In the genomic region with DNA sequence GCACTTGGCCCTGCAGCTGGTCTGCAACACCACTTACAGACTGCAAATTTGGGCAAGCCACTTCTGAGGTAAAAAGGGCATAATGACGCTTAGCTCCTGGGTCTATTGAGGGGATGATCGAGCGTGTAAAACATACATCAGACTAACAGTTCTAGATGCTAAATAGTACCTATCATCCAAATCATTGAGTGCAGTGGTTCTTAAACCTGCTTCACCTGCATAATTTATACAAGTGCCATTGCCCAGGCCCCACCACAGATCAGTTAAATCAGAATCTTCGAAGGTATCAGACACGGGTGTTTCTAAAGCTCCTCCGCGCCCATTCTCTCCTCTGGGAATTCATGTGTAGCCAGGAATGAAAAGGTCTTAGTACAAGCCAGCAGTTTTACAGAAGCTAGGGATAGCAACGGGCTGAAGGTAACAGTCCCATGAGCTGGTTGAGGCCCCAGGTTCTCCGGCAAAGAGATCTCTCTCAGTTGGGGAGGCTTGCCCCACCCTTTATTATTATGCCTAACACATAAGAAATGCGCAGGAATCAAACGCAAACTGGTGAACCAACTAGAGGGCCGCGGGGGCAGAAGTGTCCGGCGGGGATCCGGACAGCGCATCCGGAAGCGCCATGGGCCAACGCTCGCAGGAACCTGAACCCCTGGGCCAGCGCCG, we compare ENCODE assay signal across 8 cellular contexts. TPM values are rescaled to one million over a fixed set of nuclear protein-coding genes. Genes with fewer than 3 reads are reported as not detected.
DNase-seq lines count a peak whose midpoint lies in the region; ATAC-seq and TF ChIP-seq lines count a peak whose summit lies in the region.

No MANE protein-coding gene starts in this region.

- peaks cover 20% of the 10 kb centered on the region for H3K79me2 ChIP-seq in hepatocyte

- TF ChIP-seq CTCF in hepatocyte (IDR thresholded peaks at IDR 0.05; ENCODE audit: poor library complexity), result no peak

- H3K4me1 Mint-ChIP-seq in T-helper 17 cell, result peaks cover 35% of the 10 kb centered on the region
- H3K4me1 Mint-ChIP-seq in stimulated activated memory B cell treated with anti-CD40 and anti-IgM and Interleukin-4, amounts not matched to agents 10 μg/mL and 1 μg/mL and 100 μg/mL, for 72 hours, result peaks cover 38% of the 10 kb centered on the region

- DNase-seq in NCI-H2227 (lab: John Stamatoyannopoulos, UW; ENCODE audit: unreplicated experiment) (peak; percentile 42), NCI-H2227 treated with DMSO at 0.1 percent for 48 hours (lab: John Stamatoyannopoulos, UW) (no peak), T-helper 17 cell (no peak), hepatocyte (ENCODE audit: low spot score) (no peak), NCI-H510A (lab: John Stamatoyannopoulos, UW) (no peak), NCI-H345 (lab: John Stamatoyannopoulos, UW) (no peak)

- peak overlapping the region; percentile 100 for H3K4me3 Mint-ChIP-seq in T-helper 17 cell
- H3K4me3 Mint-ChIP-seq in stimulated activated memory B cell treated with anti-CD40 and anti-IgM and Interleukin-4, amounts not matched to agents 10 μg/mL and 1 μg/mL and 100 μg/mL, for 72 hours, result peak overlapping the region; percentile 100

- H3K4me3 ChIP-seq in hepatocyte, result peak overlapping the region; percentile 25

- peak overlapping the region; percentile 90 for H3K27ac ChIP-seq in hepatocyte

- H3K27ac Mint-ChIP-seq in T-helper 17 cell, result peak overlapping the region; percentile 100
- peak overlapping the region; percentile 100 for H3K27ac Mint-ChIP-seq in stimulated activated memory B cell treated with anti-CD40 and anti-IgM and Interleukin-4, amounts not matched to agents 10 μg/mL and 1 μg/mL and 100 μg/mL, for 72 hours

- H3K9me3 Mint-ChIP-seq in stimulated activated memory B cell treated with anti-CD40 and anti-IgM and Interleukin-4, amounts not matched to agents 10 μg/mL and 1 μg/mL and 100 μg/mL, for 72 hours, result no peaks in the 10 kb centered on the region

- peaks cover 5% of the 10 kb centered on the region for H4K20me1 ChIP-seq in hepatocyte (ENCODE audit: insufficient read depth, poor library complexity, severe bottlenecking)

- no peaks in the 10 kb centered on the region for H3K27me3 Mint-ChIP-seq in T-helper 17 cell
- H3K27me3 Mint-ChIP-seq in stimulated activated memory B cell treated with anti-CD40 and anti-IgM and Interleukin-4, amounts not matched to agents 10 μg/mL and 1 μg/mL and 100 μg/mL, for 72 hours, result no peaks in the 10 kb centered on the region

- WGBS in hepatocyte (ENCODE audit: low lambda C conversion rate, missing lambda C conversion rate), result 15% methylated on average over 23 of the region's 23 CpGs

- H2AFZ ChIP-seq in hepatocyte, result peak overlapping the region; percentile 48

- H3K27me3 ChIP-seq in hepatocyte, result no peaks in the 10 kb centered on the region

- ATAC-seq in HG02852 (IDR thresholded peaks at IDR 0.05; ENCODE audit: unreplicated experiment) (peak; percentile 45), T-helper 17 cell (peak; percentile 35)
- ATAC-seq in stimulated activated memory B cell treated with anti-CD40 and anti-IgM and Interleukin-4, amounts not matched to agents 10 μg/mL and 1 μg/mL and 100 μg/mL, for 72 hours, result peak; percentile 57

- H3K9me3 ChIP-seq in T-helper 17 cell (ENCODE audit: control insufficient read depth, low read length, poor library complexity, severe bottlenecking) (no peaks in the 10 kb centered on the region), hepatocyte (ENCODE audit: low read depth) (no peaks in the 10 kb centered on the region)

- H3K9me2 ChIP-seq in hepatocyte (replicated peaks; ENCODE audit: insufficient read depth), result no peaks in the 10 kb centered on the region

- H3K36me3 ChIP-seq in hepatocyte (replicated peaks; ENCODE audit: insufficient read depth, low read depth), result no peaks in the 10 kb centered on the region

- H3K4me2 ChIP-seq in hepatocyte, result peak overlapping the region; percentile 81

- H3K4me1 ChIP-seq in hepatocyte (ENCODE audit: insufficient read depth), result peaks cover 9% of the 10 kb centered on the region

- H3K36me3 Mint-ChIP-seq in T-helper 17 cell (ENCODE audit: low read depth), result peaks cover 5% of the 10 kb centered on the region
- peaks cover 9% of the 10 kb centered on the region for H3K36me3 Mint-ChIP-seq in stimulated activated memory B cell treated with anti-CD40 and anti-IgM and Interleukin-4, amounts not matched to agents 10 μg/mL and 1 μg/mL and 100 μg/mL, for 72 hours

RNA-seq across cellular contexts. Expression of a gene that starts 0.7 kb away (rescaled TPM):
- total RNA-seq in T-helper 17 cell (10 to 100 TPM; 42.8 to 43.3 TPM), hepatocyte (139 and 159 TPM in 2 replicates)
- polyA plus RNA-seq in hepatocyte, result 250 and 256 TPM in 2 replicates

RNA-seq across cellular contexts. Expression of a gene that starts 7.7 kb away (rescaled TPM):
- total RNA-seq in T-helper 17 cell, result 1 to 10 TPM; 6.4 to 7.7 TPM
- 20.1 and 25.7 TPM in 2 replicates for total RNA-seq in hepatocyte
- polyA plus RNA-seq in hepatocyte, result 64.6 and 67.9 TPM in 2 replicates

RNA-seq across cellular contexts. Expression of a gene that starts 10.6 kb away (rescaled TPM):
- 10 to 100 TPM; 38.2 to 39.5 TPM for total RNA-seq in T-helper 17 cell
- 2.1 and 2.7 TPM in 2 replicates for total RNA-seq in hepatocyte
- polyA plus RNA-seq in hepatocyte, result 36.1 TPM in 2 replicates

RNA-seq across cellular contexts. Expression of a gene that starts 17.0 kb away (rescaled TPM):
- total RNA-seq in T-helper 17 cell, result 10 to 100 TPM; 31.2 to 37.3 TPM
- total RNA-seq in hepatocyte, result 21.6 and 23.1 TPM in 2 replicates
- polyA plus RNA-seq in hepatocyte, result 28.3 and 28.4 TPM in 2 replicates

RNA-seq across cellular contexts. Expression of a gene that starts 17.5 kb away (rescaled TPM):
- total RNA-seq in T-helper 17 cell, result 100 to 1,000 TPM in 1 of 2 donors, 10 to 100 TPM in 1; 82.3 to 104 TPM
- 50.7 and 70.4 TPM in 2 replicates for total RNA-seq in hepatocyte
- polyA plus RNA-seq in hepatocyte, result 213 and 240 TPM in 2 replicates

Comparison
In these comparisons a context has a peak if more than half of its experiments do, and no peak if none do; other contexts are left out.
1. RNA of a gene that starts 10.6 kb away (total RNA-seq): 38.2 to 39.5 TPM in T-helper 17 cell; 2.1 to 2.7 TPM in hepatocyte; every median in the first group is over 10 times any median in the second.
2. Peak in every context shown above with its lines, with median percentiles within 50 percentile points of each other: ATAC-seq.